Comparison of ENCODE assay signal across 25 cellular contexts in genomic region chr5:113217619-113218184, GRCh38.
DNase-seq lines count a peak whose midpoint lies in the region; ATAC-seq, FAIRE-seq and TF ChIP-seq lines count a peak whose summit lies in the region.
"Had no signal": no experiment of that assay in that cellular context is flagged by ENCODE, and none has a peak within 500 bp of the region (broad histone marks: within the 10 kb centered on the region; RNA-seq: fewer than 3 reads in every experiment).

No MANE protein-coding gene starts in this region.

- no peak overlapping the region for H2BK15ac ChIP-seq in mesenchymal stem cell (ENCODE audit: low read depth, poor library complexity, severe bottlenecking)

- no peak overlapping the region for H2AFZ ChIP-seq in mesenchymal stem cell (ENCODE audit: low read depth, low read length)

- H4K8ac ChIP-seq in mesenchymal stem cell (ENCODE audit: low read length), result peak overlapping the region; percentile 31

- intact Hi-C loops in Right ventricle myocardium superior (cut with DNase I), result loop anchor here (5.0 kb wide), 2 partner anchors 40 to 75 kb away; no protein-coding TSS in a partner anchor
- intact Hi-C loops in upper lobe of right lung (cut with DNase I), result no loop called here

- H2BK120ac ChIP-seq in mesenchymal stem cell (ENCODE audit: low read depth, low read length), result no peak overlapping the region

- no peak for TF ChIP-seq POLR2A in GM12891 (IDR thresholded peaks at IDR 0.05; ENCODE audit: low read depth, low read length)

- peaks cover 11% of the 10 kb centered on the region for H3K4me1 ChIP-seq in mesenchymal stem cell (ENCODE audit: control insufficient read depth, insufficient read depth, low read depth, low read length)
- peaks cover 9% of the 10 kb centered on the region for H3K4me1 ChIP-seq in upper lobe of right lung
- H3K4me1 ChIP-seq: A549, BLaER1 had no signal

- no peak overlapping the region for H3K9ac ChIP-seq in mesenchymal stem cell (ENCODE audit: low read length)
- H3K9ac ChIP-seq: BLaER1 had no signal

- no peak overlapping the region for H3K14ac ChIP-seq in mesenchymal stem cell (ENCODE audit: low read length in 2 of 2)

- H3K27me3 ChIP-seq in mesenchymal stem cell (ENCODE audit: control insufficient read depth in 1 of 2, insufficient read depth in 1 of 2, low read length in 2 of 2) (no peaks in the 10 kb centered on the region), upper lobe of right lung (no peaks in the 10 kb centered on the region)
- H3K27me3 ChIP-seq: BLaER1, ovary had no signal

- no peak overlapping the region for H2BK5ac ChIP-seq in mesenchymal stem cell (ENCODE audit: low read depth, low read length, poor library complexity, severe bottlenecking)

- H3K9me3 ChIP-seq in mesenchymal stem cell (ENCODE audit: control insufficient read depth, low read length) (no peaks in the 10 kb centered on the region), upper lobe of right lung (no peaks in the 10 kb centered on the region)
- H3K9me3 ChIP-seq: A549, BLaER1, ovary had no signal

- peak; percentile 25 for FAIRE-seq in D721Med (lab: Jason Lieb, UNC)
- no peak for FAIRE-seq in GM12891 (lab: Jason Lieb, UNC)
- FAIRE-seq: A549, GM12878, small intestine had no signal

- no peak for TF ChIP-seq CTCF in D721Med (IDR thresholded peaks at IDR 0.05; ENCODE audit: insufficient read depth, missing control alignments)
- no peak for TF ChIP-seq CTCF in upper lobe of right lung (IDR thresholded peaks at IDR 0.05)

- H3K36me3 ChIP-seq in mesenchymal stem cell (ENCODE audit: control insufficient read depth in 1 of 2, insufficient read depth in 2 of 2, low read depth in 1 of 2, low read length in 2 of 2), result no peaks in the 10 kb centered on the region
- no peaks in the 10 kb centered on the region for H3K36me3 ChIP-seq in upper lobe of right lung
- H3K36me3 ChIP-seq: BLaER1, HAP-1, ovary had no signal

- no peak overlapping the region for H3K4ac ChIP-seq in mesenchymal stem cell (ENCODE audit: low read depth in 1 of 2, low read length in 2 of 2)

- peak overlapping the region; percentile 51 for H2AK5ac ChIP-seq in mesenchymal stem cell (ENCODE audit: low read length, severe bottlenecking)

- no peak overlapping the region for H4K91ac ChIP-seq in mesenchymal stem cell (ENCODE audit: low read length)

- peak overlapping the region in 1 of 2 experiments; percentile 26 for H3K4me3 ChIP-seq in mesenchymal stem cell (ENCODE audit: insufficient read depth in 1 of 2, low read depth in 1 of 2, low read length in 2 of 2)
- H3K4me3 ChIP-seq in upper lobe of right lung, result no peak overlapping the region
- H3K4me3 ChIP-seq: A549, BLaER1, GM12878, HAP-1, lung, ovary had no signal

- H3K23ac ChIP-seq in mesenchymal stem cell (ENCODE audit: low read length in 2 of 2), result no peak overlapping the region

- H3K79me1 ChIP-seq in mesenchymal stem cell (replicated peaks; ENCODE audit: low read length, poor library complexity, severe bottlenecking), result peaks cover 28% of the 10 kb centered on the region

- H3K18ac ChIP-seq in mesenchymal stem cell (ENCODE audit: low read depth in 1 of 2, low read length in 2 of 2), result no peak overlapping the region

- no peak for DNase-seq in D721Med (ENCODE audit: insufficient read length, low spot score)
- DNase-seq in NCI-H2171 treated with DMSO at 0.1 percent for 48 hours (lab: John Stamatoyannopoulos, UW), result peak; percentile 84
- no peak for DNase-seq in Right ventricle myocardium superior
- peak; percentile 55 for DNase-seq in mesenchymal stem cell
- DNase-seq in NCI-H2227 (lab: John Stamatoyannopoulos, UW; ENCODE audit: unreplicated experiment), result no peak
- no peak for DNase-seq in central memory CD4-positive, alpha-beta T cell
- DNase-seq in GM12891 (ENCODE audit: insufficient read length, low spot score), result no peak
- DNase-seq in upper lobe of right lung, result no peak
- DNase-seq: activated naive CD4-positive, alpha-beta T cell; amniotic stem cell; effector CD4-positive, alpha-beta T cell; NCI-H1930; NCI-H510A; OCI-M1; ovary; SHP77 treated with DMSO at 0.1 percent for 48 hours; small intestine; substantia nigra; T-helper 1 cell had no signal

- peak; percentile 76 for ATAC-seq in Right ventricle myocardium superior (ENCODE audit: poor library complexity)
- ATAC-seq in upper lobe of right lung, result no peak
- ATAC-seq: A549, esophagus mucosa, GM12878 had no signal

- WGBS in mesenchymal stem cell, result 22% methylated on average over 8 of the region's 9 CpGs

- H3K27ac ChIP-seq in mesenchymal stem cell (ENCODE audit: low read length, poor library complexity, severe bottlenecking) (no peak overlapping the region), upper lobe of right lung (no peak overlapping the region)
- H3K27ac ChIP-seq: A549, BLaER1 had no signal

- no peak overlapping the region for H3K4me2 ChIP-seq in mesenchymal stem cell (ENCODE audit: low read length, poor library complexity, severe bottlenecking)
- H3K4me2 ChIP-seq: A549, BLaER1 had no signal

- peak overlapping the region in 1 of 2 experiments; percentile 56 for H2BK12ac ChIP-seq in mesenchymal stem cell (ENCODE audit: low read length in 2 of 2)

TF ChIP-seq in GM12891, 5 proteins besides CTCF, POLR2A, EP300 and RAD21:
- TF ChIP-seq PAX5 (IDR thresholded peaks at IDR 0.05; ENCODE audit: insufficient read depth, low read length, severe bottlenecking) (no peak), POLR2AphosphoS5 (IDR thresholded peaks at IDR 0.05; ENCODE audit: low read depth, low read length) (no peak), SPI1 (IDR thresholded peaks at IDR 0.05; ENCODE audit: low read depth, low read length) (no peak), TAF1 (IDR thresholded peaks at IDR 0.05; ENCODE audit: low read depth, low read length) (no peak), POU2F2 (IDR thresholded peaks at IDR 0.05; ENCODE audit: low read depth, low read length) (no peak)

Comparison
In these comparisons a context has a peak if more than half of its experiments do, and no peak if none do; other contexts are left out.
1. DNase-seq: peak in NCI-H2171 treated with DMSO at 0.1 percent for 48 hours (single experiment) and mesenchymal stem cell (single experiment); none in D721Med (single experiment), Right ventricle myocardium superior (single experiment), NCI-H2227 (single experiment), central memory CD4-positive, alpha-beta T cell (single experiment), GM12891 (single experiment) and upper lobe of right lung (single experiment).